ENCODE assay signal across 9 cellular contexts in genomic region chr19:1449467-1450442, GRCh38. TPM values are rescaled to one million over a fixed set of nuclear protein-coding genes. Genes with fewer than 3 reads are reported as not detected.
DNase-seq lines count a peak whose midpoint lies in the region; ATAC-seq and TF ChIP-seq lines count a peak whose summit lies in the region.
"Had no signal": no experiment of that assay in that cellular context is flagged by ENCODE, and none has a peak within 500 bp of the region (broad histone marks: within the 10 kb centered on the region; RNA-seq: fewer than 3 reads in every experiment).

TSS of gene APC2 (plus strand) at chr19:1450121. CDS start at chr19:1453002, 2,881 bp downstream.

- no peaks in the 10 kb centered on the region for H3K36me3 ChIP-seq in Caco-2 (ENCODE audit: control insufficient read depth, insufficient read depth, low read length)
- no peaks in the 10 kb centered on the region for H3K36me3 ChIP-seq in ascending aorta

- H3K4me3 Mint-ChIP-seq in Caco-2 (ENCODE audit: unreplicated experiment) (no peak within 1 kb of the TSS), nephron (peak within 1 kb of the TSS; percentile 56 to 72 (median 68))

- POLR2A ChIA-PET in Caco-2 (lab: Charles Lee), result no interaction called here

- H3K4me1 ChIP-seq in Caco-2 (peaks cover 7% of the 10 kb centered on the region; the same call in 1 of the 2 replicates), ascending aorta (peaks cover 22 to 28% of the 10 kb centered on the region in 2 donors)

- intact Hi-C loops in Caco-2 (cut with micrococcal nuclease; ENCODE audit: unreplicated experiment), result no loop called here
- intact Hi-C loops in ascending aorta (cut with DNase I), result no loop called here

- no TSS peak for BruUV-seq in Caco-2 (replicated peaks; lab: Mats Ljungman, UMichigan)

- H3K27ac ChIP-seq in angular gyrus (ENCODE audit: low read depth, low read length) (peak within 1 kb of the TSS; percentile 88), ascending aorta (no peak within 1 kb of the TSS)
- H3K27ac ChIP-seq: HL-60 had no signal

- H3K4me3 ChIP-seq in Caco-2 (ENCODE audit: low read depth, low read length) (no peak within 1 kb of the TSS), ascending aorta (no peak within 1 kb of the TSS)

- no peaks in the 10 kb centered on the region for H3K9me3 ChIP-seq in Caco-2
- no peaks in the 10 kb centered on the region for H3K9me3 ChIP-seq in ascending aorta

- no peak for ATAC-seq in GM19035 (IDR thresholded peaks at IDR 0.05; ENCODE audit: unreplicated experiment)

- DNase-seq in Caco-2 (no peak), NCI-H1105 (lab: John Stamatoyannopoulos, UW) (peak; percentile 91), NCI-H2029 (lab: John Stamatoyannopoulos, UW) (no peak), ascending aorta (ENCODE audit: low spot score in 2 of 2) (no peak), RKO (ENCODE audit: low spot score) (no peak)

- H3K27ac Mint-ChIP-seq in Caco-2 (ENCODE audit: unreplicated experiment) (peak within 1 kb of the TSS; percentile 22), nephron (no peak within 1 kb of the TSS)

- H3K27me3 ChIP-seq in Caco-2 (replicated peaks; ENCODE audit: control insufficient read depth, insufficient read depth, low read length), result no peaks in the 10 kb centered on the region
- peaks cover 48% of the 10 kb centered on the region for H3K27me3 ChIP-seq in ascending aorta

- no peaks in the 10 kb centered on the region for H3K4me1 Mint-ChIP-seq in Caco-2 (ENCODE audit: low read depth, unreplicated experiment)
- H3K4me1 Mint-ChIP-seq in nephron, result peaks cover 11% of the 10 kb centered on the region

- TF ChIP-seq CTCF in Caco-2 (IDR thresholded peaks at IDR 0.05; ENCODE audit: insufficient read depth in 1 of 2, low read depth in 1 of 2, low read length in 1 of 2, severe bottlenecking in 1 of 2, unreplicated experiment in 1 of 2) (no peak), nephron (IDR thresholded peaks at IDR 0.05; ENCODE audit: unreplicated experiment in 3 of 3) (no peak), ascending aorta (IDR thresholded peaks at IDR 0.05) (no peak)

- peaks cover 4% of the 10 kb centered on the region for H3K27me3 Mint-ChIP-seq in Caco-2 (ENCODE audit: insufficient read depth, unreplicated experiment)
- peaks cover 77% of the 10 kb centered on the region for H3K27me3 Mint-ChIP-seq in nephron (ENCODE audit: low read depth)

- CTCF ChIA-PET in Caco-2 (lab: Charles Lee), result interaction anchor here (0.6 kb wide), 1 partner anchor 41 kb away, joined by 3 read pairs; no protein-coding TSS in a partner anchor

- H3K36me3 Mint-ChIP-seq in Caco-2 (ENCODE audit: insufficient read depth, unreplicated experiment), result peaks cover 42% of the 10 kb centered on the region
- no peaks in the 10 kb centered on the region for H3K36me3 Mint-ChIP-seq in nephron (ENCODE audit: low read depth)

- H3K9me3 Mint-ChIP-seq in Caco-2 (ENCODE audit: unreplicated experiment), result no peaks in the 10 kb centered on the region
- H3K9me3 Mint-ChIP-seq in nephron, result no peaks in the 10 kb centered on the region

RNA-seq across cellular contexts. Expression of gene APC2, which starts in this region (rescaled TPM):
- total RNA-seq in Caco-2 (2022), result 9.5 and 11.3 TPM in 2 replicates
- total RNA-seq in ascending aorta, result not detected

Comparison
In these comparisons a context has a peak if more than half of its experiments do, and no peak if none do; other contexts are left out.
1. RNA of gene APC2 (total RNA-seq): 9.5 to 11.3 TPM in Caco-2; not detected in ascending aorta (single experiment); every median in the first group is over 10 times any median in the second.